ENCODE assay signal across 9 cellular contexts in the genomic region with DNA sequence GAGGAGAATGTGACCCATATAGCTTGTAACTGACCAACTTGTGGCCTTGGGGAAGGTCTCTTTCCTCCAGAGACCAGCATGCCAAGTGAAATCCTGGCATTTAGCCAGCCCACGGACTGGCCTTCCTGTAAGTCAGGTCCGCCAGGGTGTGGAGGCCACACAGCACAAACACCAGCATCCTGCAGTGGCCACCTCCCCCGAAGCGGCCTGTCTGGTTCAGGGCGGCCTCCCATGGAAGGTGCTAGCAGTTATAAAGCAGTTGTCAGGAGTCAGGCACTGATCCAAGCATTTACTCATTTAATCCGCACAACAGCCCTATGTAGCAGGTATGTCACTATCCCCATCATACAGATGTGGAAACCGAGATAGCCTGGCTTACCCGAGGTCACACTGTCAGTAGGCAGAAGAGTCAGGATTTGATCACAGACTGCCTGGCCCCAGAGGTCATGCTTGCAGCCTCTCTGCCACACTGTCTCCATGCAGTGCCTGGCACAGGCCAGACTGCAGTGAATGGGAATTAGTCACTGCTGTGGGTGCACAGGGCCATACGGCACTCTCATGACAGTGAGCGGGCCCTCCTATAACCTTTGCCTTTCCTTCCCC. TPM values are rescaled to one million over a fixed set of nuclear protein-coding genes. Genes with fewer than 3 reads are reported as not detected.
DNase-seq lines count a peak whose midpoint lies in the region; ATAC-seq and TF ChIP-seq lines count a peak whose summit lies in the region.
"Had no signal": no experiment of that assay in that cellular context is flagged by ENCODE, and none has a peak within 500 bp of the region (broad histone marks: within the 10 kb centered on the region; RNA-seq: fewer than 3 reads in every experiment).

No MANE protein-coding gene starts in this region.

- H3K9me3 ChIP-seq in left lung, result no peaks in the 10 kb centered on the region
- no peaks in the 10 kb centered on the region for H3K9me3 ChIP-seq in testis

- H3K27me3 ChIP-seq in left lung (no peaks in the 10 kb centered on the region), testis (no peaks in the 10 kb centered on the region)

- 66 to 94% methylated on average over 8 to 10 of the region's 10 CpGs for WGBS in testis, 2 donors

- H3K27ac ChIP-seq in cingulate gyrus (ENCODE audit: low read depth, low read length) (peak overlapping the region; percentile 78), left lung (peak overlapping the region; percentile 44 to 51), testis (peak overlapping the region in 1 of 2 donors; percentile 32)

- peaks cover 8 to 59% of the 10 kb centered on the region in 2 donors for H3K4me1 ChIP-seq in left lung
- peaks cover 29% of the 10 kb centered on the region for H3K4me1 ChIP-seq in testis

- H3K4me1 Mint-ChIP-seq in naive thymus-derived CD8-positive, alpha-beta T cell, result peaks cover 0 to 7% (median 0%) of the 10 kb centered on the region in 4 donors

- in situ Hi-C loops in KBM-7 (cut with MboI; ENCODE audit: low pct_unique_long_range_greater_than_20kb, low sequenced_read_pairs), result no loop called here

- peak; percentile 48 for DNase-seq in MV-4-11 (lab: John Stamatoyannopoulos, UW)
- DNase-seq in left lung, result no peak
- DNase-seq in testis, result peak; percentile 72
- DNase-seq in KBM-7, result no peak
- no peak for DNase-seq in naive thymus-derived CD8-positive, alpha-beta T cell
- DNase-seq: NCI-H1436 had no signal

- H3K36me3 ChIP-seq in left lung, result peaks cover 0 to 100% of the 10 kb centered on the region in 2 donors
- H3K36me3 ChIP-seq in testis (ENCODE audit: low read depth, missing control alignments), result no peaks in the 10 kb centered on the region

- H3K4me3 ChIP-seq in left lung (no peak overlapping the region), testis (no peak overlapping the region)

- ATAC-seq in left lung (peak; percentile 31), HG03097 (IDR thresholded peaks at IDR 0.05; ENCODE audit: low FRiP score, unreplicated experiment) (no peak), GM21723 (IDR thresholded peaks at IDR 0.05; ENCODE audit: unreplicated experiment) (no peak)
- ATAC-seq in naive thymus-derived CD8-positive, alpha-beta T cell, result no peak

- intact Hi-C loops in left lung (cut with DNase I), result loop anchor here in 1 of 2 donors (10.0 kb wide), 1 partner anchor 63 kb away; the partner anchor contains the start of gene ACTN4
- intact Hi-C loops in testis (cut with DNase I; ENCODE audit: low total_unique reads), result no loop called here

- no peak overlapping the region for H3K27ac Mint-ChIP-seq in naive thymus-derived CD8-positive, alpha-beta T cell

- no peaks in the 10 kb centered on the region for H3K27me3 Mint-ChIP-seq in naive thymus-derived CD8-positive, alpha-beta T cell

- TF ChIP-seq CTCF in left lung (IDR thresholded peaks at IDR 0.05) (no peak), testis (IDR thresholded peaks at IDR 0.05) (no peak)

- POLR2A ChIA-PET in naive thymus-derived CD8-positive, alpha-beta T cell (lab: Charles Lee), result no interaction called here

- H3K36me3 Mint-ChIP-seq in naive thymus-derived CD8-positive, alpha-beta T cell, result peaks cover 0 to 39% (median 12%) of the 10 kb centered on the region in 3 donors

- no peak for TF ChIP-seq POLR2A in testis (IDR thresholded peaks at IDR 0.05)

- no peaks in the 10 kb centered on the region for H3K9me3 Mint-ChIP-seq in naive thymus-derived CD8-positive, alpha-beta T cell

- H3K4me3 Mint-ChIP-seq in naive thymus-derived CD8-positive, alpha-beta T cell, result no peak overlapping the region

RNA-seq across cellular contexts. Expression of gene CAPN12, which starts 36.7 kb away (rescaled TPM):
- total RNA-seq in left lung (1 to 10 TPM; 1.7 to 4.5 TPM), testis (1 to 10 TPM; 4.6 to 5.5 TPM)
- 3.6 TPM for polyA plus RNA-seq in testis (ENCODE audit: insufficient read depth, low read depth, low replicate concordance)
- 1 to 10 TPM; 8.2 TPM for total RNA-seq in naive thymus-derived CD8-positive, alpha-beta T cell
- 1 to 10 TPM; 2.0 to 6.2 (median 4.6) TPM for polyA plus RNA-seq in naive thymus-derived CD8-positive, alpha-beta T cell

Comparison
In these comparisons a context has a peak if more than half of its experiments do, and no peak if none do; other contexts are left out.
1. DNase-seq: peak in MV-4-11 (single experiment) and testis (single experiment); none in left lung (0 of 2), KBM-7 (single experiment) and naive thymus-derived CD8-positive, alpha-beta T cell (0 of 10).